10 cellular contexts compared by ENCODE assay signal in genomic region chr2:111930875-111931274, GRCh38. TPM values are rescaled to one million over a fixed set of nuclear protein-coding genes. Genes with fewer than 3 reads are reported as not detected.
DNase-seq lines count a peak whose midpoint lies in the region; ATAC-seq, FAIRE-seq and TF ChIP-seq lines count a peak whose summit lies in the region.
"Had no signal": no experiment of that assay in that cellular context is flagged by ENCODE, and none has a peak within 500 bp of the region (broad histone marks: within the 10 kb centered on the region; RNA-seq: fewer than 3 reads in every experiment).

No MANE protein-coding gene starts in this region.

- peak overlapping the region; percentile 13 for H3K4me3 Mint-ChIP-seq in activated T-helper 1 cell treated with anti-CD3 and anti-CD28 coated beads, Interleukin-12 subunit alpha, Interleukin-12 subunit beta, Interleukin-2, Interleukin-4 antibody, amounts not matched to agents 30 ng/mL and 10 ng/mL and 1 ng/mL, durations not matched to agents 14 hours and 24 hours and 36 hours
- no peak overlapping the region for H3K4me3 Mint-ChIP-seq in progenitor cell of endocrine pancreas (ENCODE audit: low read depth)

- TF ChIP-seq EP300 in A549 (IDR thresholded peaks at IDR 0.05) = no peak

- CTCF ChIA-PET in A549 (lab: Yijun Ruan, JAX) = interaction anchor here (1.2 kb wide), 1 partner anchor 12 kb away, joined by 3 read pairs; no protein-coding TSS in a partner anchor

- no peak overlapping the region for H3K4me2 ChIP-seq in A549

- FAIRE-seq in A549 (lab: Jason Lieb, UNC) = no peak

- H3K36me3 Mint-ChIP-seq in activated T-helper 1 cell treated with anti-CD3 and anti-CD28 coated beads, Interleukin-12 subunit alpha, Interleukin-12 subunit beta, Interleukin-2, Interleukin-4 antibody, amounts not matched to agents 30 ng/mL and 10 ng/mL and 1 ng/mL, durations not matched to agents 14 hours and 24 hours and 36 hours (ENCODE audit: low read depth) = no peaks in the 10 kb centered on the region
- H3K36me3 Mint-ChIP-seq in progenitor cell of endocrine pancreas (ENCODE audit: insufficient read depth) = peaks cover 47% of the 10 kb centered on the region

- DNase-seq in A549 (ENCODE audit: low read depth in 1 of 2, low spot score in 1 of 2) = no peak
- DNase-seq in activated T-helper 1 cell treated with anti-CD3 and anti-CD28 coated beads, Interleukin-12 subunit alpha, Interleukin-12 subunit beta, Interleukin-2, Interleukin-4 antibody, amounts not matched to agents 30 ng/mL and 10 ng/mL and 1 ng/mL, durations not matched to agents 14 hours and 24 hours and 36 hours (ENCODE audit: low spot score) = peak; percentile 16
- peak; percentile 10 for DNase-seq in fibroblast of the conjunctiva (ENCODE audit: low read depth)
- no peak for DNase-seq in cerebellar nuclear complex (lab: John Stamatoyannopoulos, UW)
- DNase-seq in progenitor cell of endocrine pancreas (ENCODE audit: low spot score, unreplicated experiment) = no peak
- DNase-seq in heart left ventricle = no peak
- no peak for DNase-seq in NCI-H1694 (lab: John Stamatoyannopoulos, UW)
- DNase-seq: DMS79 treated with DMSO at 0.1 percent for 48 hours; NK-92 treated with Interleukin-12 subunit alpha and Interleukin-12 subunit beta, amount 100 ng/mL, for 24 hours had no signal

- no peak overlapping the region for H3K27ac ChIP-seq in A549
- no peak overlapping the region for H3K27ac ChIP-seq in heart left ventricle

- H3K4me3 ChIP-seq in A549 = no peak overlapping the region
- no peak overlapping the region for H3K4me3 ChIP-seq in heart left ventricle

- TF ChIP-seq RAD21 in A549 (conservative IDR thresholded peaks at IDR 0.05 in 1 of 2, IDR thresholded peaks at IDR 0.05 in 1 of 2) = no peak

- intact Hi-C loops in activated T-helper 1 cell treated with anti-CD3 and anti-CD28 coated beads, Interleukin-12 subunit alpha, Interleukin-12 subunit beta, Interleukin-2, Interleukin-4 antibody, amounts not matched to agents 30 ng/mL and 10 ng/mL and 1 ng/mL, durations not matched to agents 14 hours and 24 hours and 36 hours (cut with micrococcal nuclease) = loop anchor here (1.0 kb wide), 1 partner anchor 52 kb away; no protein-coding TSS in a partner anchor
- intact Hi-C loops in heart left ventricle (cut with DNase I) = no loop called here

- ATAC-seq in A549 = no peak
- peak; percentile 55 for ATAC-seq in GM18868 (IDR thresholded peaks at IDR 0.05; ENCODE audit: unreplicated experiment)
- ATAC-seq in heart left ventricle = no peak

- POLR2A ChIA-PET in A549 (lab: Yijun Ruan, JAX) = no interaction called here

- 72% methylated on average over 2 of the region's 2 CpGs for WGBS in A549 (ENCODE audit: missing lambda C conversion rate)
- 82 to 94% (median 90%) methylated on average over 2 of the region's 2 CpGs for WGBS in heart left ventricle, 4 donors

- H3K27ac Mint-ChIP-seq in activated T-helper 1 cell treated with anti-CD3 and anti-CD28 coated beads, Interleukin-12 subunit alpha, Interleukin-12 subunit beta, Interleukin-2, Interleukin-4 antibody, amounts not matched to agents 30 ng/mL and 10 ng/mL and 1 ng/mL, durations not matched to agents 14 hours and 24 hours and 36 hours = peak overlapping the region; percentile 46
- no peak overlapping the region for H3K27ac Mint-ChIP-seq in progenitor cell of endocrine pancreas

- H3K27me3 ChIP-seq in heart left ventricle = no peaks in the 10 kb centered on the region

- H3K4me1 Mint-ChIP-seq in activated T-helper 1 cell treated with anti-CD3 and anti-CD28 coated beads, Interleukin-12 subunit alpha, Interleukin-12 subunit beta, Interleukin-2, Interleukin-4 antibody, amounts not matched to agents 30 ng/mL and 10 ng/mL and 1 ng/mL, durations not matched to agents 14 hours and 24 hours and 36 hours (ENCODE audit: low read depth) = peaks cover 17% of the 10 kb centered on the region
- H3K4me1 Mint-ChIP-seq in progenitor cell of endocrine pancreas (ENCODE audit: low read depth) = peaks cover 3% of the 10 kb centered on the region

- H3K4me1 ChIP-seq in A549 (peaks cover 5% of the 10 kb centered on the region; the same call in 1 of the 3 replicates), heart left ventricle (peaks cover 0 to 11% (median 3%) of the 10 kb centered on the region in 12 donors)

- peaks cover 8% of the 10 kb centered on the region for H3K27me3 Mint-ChIP-seq in activated T-helper 1 cell treated with anti-CD3 and anti-CD28 coated beads, Interleukin-12 subunit alpha, Interleukin-12 subunit beta, Interleukin-2, Interleukin-4 antibody, amounts not matched to agents 30 ng/mL and 10 ng/mL and 1 ng/mL, durations not matched to agents 14 hours and 24 hours and 36 hours (ENCODE audit: insufficient read depth)
- no peaks in the 10 kb centered on the region for H3K27me3 Mint-ChIP-seq in progenitor cell of endocrine pancreas

- TF ChIP-seq CTCF in A549 (IDR thresholded peaks at IDR 0.05) (no peak), progenitor cell of endocrine pancreas (IDR thresholded peaks at IDR 0.05; ENCODE audit: unreplicated experiment) (no peak), heart left ventricle (IDR thresholded peaks at IDR 0.05) (no peak)

- TF ChIP-seq POLR2A in A549 (IDR thresholded peaks at IDR 0.05; ENCODE audit: low read length) = no peak
- TF ChIP-seq POLR2A in heart left ventricle (IDR thresholded peaks at IDR 0.05) = no peak

- H3K36me3 ChIP-seq in heart left ventricle = peaks cover 0 to 50% (median 24%) of the 10 kb centered on the region in 9 donors

- H3K9me3 ChIP-seq in A549 = no peaks in the 10 kb centered on the region
- H3K9me3 ChIP-seq in heart left ventricle = no peaks in the 10 kb centered on the region

- no peaks in the 10 kb centered on the region for H3K9me3 Mint-ChIP-seq in activated T-helper 1 cell treated with anti-CD3 and anti-CD28 coated beads, Interleukin-12 subunit alpha, Interleukin-12 subunit beta, Interleukin-2, Interleukin-4 antibody, amounts not matched to agents 30 ng/mL and 10 ng/mL and 1 ng/mL, durations not matched to agents 14 hours and 24 hours and 36 hours
- H3K9me3 Mint-ChIP-seq in progenitor cell of endocrine pancreas (ENCODE audit: low read depth) = peaks cover 9% of the 10 kb centered on the region

TF ChIP-seq in A549, 52 proteins besides CTCF, POLR2A, EP300 and RAD21:
- TF ChIP-seq HEYL (CRISPR knock-in tag; IDR thresholded peaks at IDR 0.05) (no peak), BCL3 (IDR thresholded peaks at IDR 0.05) (no peak), NFE2L2 (conservative IDR thresholded peaks at IDR 0.05; ENCODE audit: low read length) (no peak), FOSL2 (IDR thresholded peaks at IDR 0.05) (0 out of 2 replicates have a peak, but pooled peaks have one; percentile 12), FOSL2 (CRISPR knock-in tag; IDR thresholded peaks at IDR 0.05) (no peak)

RNA-seq across cellular contexts. Expression of gene MERTK, which starts 32.5 kb away (rescaled TPM):
- polyA plus RNA-seq in A549 (2011; rRNA removed) (4.0 and 4.4 TPM in 2 replicates), A549 (2017; fragmentation: RNase III; extraction: RNeasy Plus Mini Kit Qiagen cat#74134 plus additional on column Dnase treatment) (1.0 to 1.4 TPM (median 1.2 TPM) in 3 replicates), heart left ventricle (1 to 10 TPM; 2.6 TPM)
- polyA plus RNA-seq in A549 (2012; cell fraction: cytosol; rRNA removed) = 2.4 TPM in 2 replicates
- polyA plus RNA-seq in A549 (2012; cell fraction: nucleus; rRNA removed) = 2.9 and 4.5 TPM in 2 replicates
- 3.7 and 4.6 TPM in 2 replicates for polyA minus RNA-seq in A549 (2011; rRNA and poly(A)+ RNA removed)
- total RNA-seq in activated T-helper 1 cell treated with anti-CD3 and anti-CD28 coated beads, Interleukin-12 subunit alpha, Interleukin-12 subunit beta, Interleukin-2, Interleukin-4 antibody, amounts not matched to agents 30 ng/mL and 10 ng/mL and 1 ng/mL, durations not matched to agents 14 hours and 24 hours and 36 hours = 1.3 and 1.9 TPM in 2 replicates
- total RNA-seq in progenitor cell of endocrine pancreas (20.1 and 20.7 TPM in 2 replicates), heart left ventricle (10 to 100 TPM in 1 of 9 donors, 1 to 10 TPM in 8; 1.9 to 15.2 (median 4.9) TPM)

RNA-seq across cellular contexts. Expression of gene ANAPC1, which starts 46.9 kb away (rescaled TPM):
- polyA plus RNA-seq in A549 (2011; rRNA removed) (66.5 and 79.3 TPM in 2 replicates), A549 (2017; fragmentation: RNase III; extraction: RNeasy Plus Mini Kit Qiagen cat#74134 plus additional on column Dnase treatment) (42.4 to 46.9 TPM (median 45.3 TPM) in 3 replicates), heart left ventricle (10 to 100 TPM in 1 of 2 donors, 1 to 10 TPM in 1; 4.9 to 11.7 TPM)
- polyA plus RNA-seq in A549 (2012; cell fraction: cytosol; rRNA removed) = 21.4 and 26.0 TPM in 2 replicates
- polyA plus RNA-seq in A549 (2012; cell fraction: nucleus; rRNA removed) = 23.8 and 37.1 TPM in 2 replicates
- 104 and 126 TPM in 2 replicates for polyA minus RNA-seq in A549 (2011; rRNA and poly(A)+ RNA removed)
- 120 and 126 TPM in 2 replicates for total RNA-seq in activated T-helper 1 cell treated with anti-CD3 and anti-CD28 coated beads, Interleukin-12 subunit alpha, Interleukin-12 subunit beta, Interleukin-2, Interleukin-4 antibody, amounts not matched to agents 30 ng/mL and 10 ng/mL and 1 ng/mL, durations not matched to agents 14 hours and 24 hours and 36 hours
- total RNA-seq in progenitor cell of endocrine pancreas (54.9 and 61.5 TPM in 2 replicates), heart left ventricle (10 to 100 TPM; 12.2 to 30.7 (median 19.0) TPM)

Comparison
In these comparisons a context has a peak if more than half of its experiments do, and no peak if none do; other contexts are left out.
1. DNase-seq: peak in activated T-helper 1 cell treated with anti-CD3 and anti-CD28 coated beads, Interleukin-12 subunit alpha, Interleukin-12 subunit beta, Interleukin-2, Interleukin-4 antibody, amounts not matched to agents 30 ng/mL and 10 ng/mL and 1 ng/mL, durations not matched to agents 14 hours and 24 hours and 36 hours (single experiment) and fibroblast of the conjunctiva (single experiment); none in A549 (0 of 2), cerebellar nuclear complex (0 of 2), progenitor cell of endocrine pancreas (single experiment), heart left ventricle (0 of 5) and NCI-H1694 (single experiment).